14 cellular contexts compared by ENCODE assay signal in genomic region chr4:118898221-118898620, GRCh38.
"Had no signal": no experiment of that assay in that cellular context is flagged by ENCODE, and none has a peak within 500 bp of the region (broad histone marks: within the 10 kb centered on the region; RNA-seq: fewer than 3 reads in every experiment).

No MANE protein-coding gene starts in this region.

- H3K4me3 ChIP-seq: lung, skin epidermis had no signal

- DNase-seq: activated CD4-positive, alpha-beta T cell treated with anti-CD3 and anti-CD28 coated beads, Interleukin-2, amount 50 U/mL, for 4 hours; activated CD4-positive, CD25-positive, alpha-beta regulatory T cell treated with anti-CD3 and anti-CD28 coated beads, Interleukin-2, amount 50 U/mL, for 72 hours; activated CD8-positive, alpha-beta memory T cell treated with anti-CD3 and anti-CD28 coated beads, Interleukin-2, amount 10 ng/mL, durations not matched to agents 7 days and 5 days; activated effector memory CD4-positive, alpha-beta T cell treated with anti-CD3 and anti-CD28 coated beads, Interleukin-2, amount 50 U/mL, for 16 hours; activated T-cell treated with anti-CD3 and anti-CD28 coated beads, Interleukin-2, amount 50 U/mL, for 24 hours; amygdala; effector CD4-positive, alpha-beta T cell; hypothalamus; stimulated activated CD4-positive, alpha-beta T cell treated with anti-CD3 and anti-CD28 coated beads, Interleukin-4, amount 100 ng/mL, for 4 hours; stimulated activated naive CD8-positive, alpha-beta T cell treated with anti-CD3 and anti-CD28 coated beads, Interleukin-15, amount 100 ng/mL, for 72 hours; trophoblast cell had no signal

- ATAC-seq: activated CD8-positive, alpha-beta memory T cell treated with anti-CD3 and anti-CD28 coated beads, Interleukin-2, amount 10 ng/mL, durations not matched to agents 7 days and 5 days; natural killer cell treated with Interleukin-12 subunit alpha and Interleukin-12 subunit beta and Interleukin-15 and Interleukin-18, amount 100 ng/mL, for 72 hours; stimulated activated naive CD8-positive, alpha-beta T cell treated with anti-CD3 and anti-CD28 coated beads, Interleukin-15, amount 100 ng/mL, for 72 hours had no signal
